In the genomic region with DNA sequence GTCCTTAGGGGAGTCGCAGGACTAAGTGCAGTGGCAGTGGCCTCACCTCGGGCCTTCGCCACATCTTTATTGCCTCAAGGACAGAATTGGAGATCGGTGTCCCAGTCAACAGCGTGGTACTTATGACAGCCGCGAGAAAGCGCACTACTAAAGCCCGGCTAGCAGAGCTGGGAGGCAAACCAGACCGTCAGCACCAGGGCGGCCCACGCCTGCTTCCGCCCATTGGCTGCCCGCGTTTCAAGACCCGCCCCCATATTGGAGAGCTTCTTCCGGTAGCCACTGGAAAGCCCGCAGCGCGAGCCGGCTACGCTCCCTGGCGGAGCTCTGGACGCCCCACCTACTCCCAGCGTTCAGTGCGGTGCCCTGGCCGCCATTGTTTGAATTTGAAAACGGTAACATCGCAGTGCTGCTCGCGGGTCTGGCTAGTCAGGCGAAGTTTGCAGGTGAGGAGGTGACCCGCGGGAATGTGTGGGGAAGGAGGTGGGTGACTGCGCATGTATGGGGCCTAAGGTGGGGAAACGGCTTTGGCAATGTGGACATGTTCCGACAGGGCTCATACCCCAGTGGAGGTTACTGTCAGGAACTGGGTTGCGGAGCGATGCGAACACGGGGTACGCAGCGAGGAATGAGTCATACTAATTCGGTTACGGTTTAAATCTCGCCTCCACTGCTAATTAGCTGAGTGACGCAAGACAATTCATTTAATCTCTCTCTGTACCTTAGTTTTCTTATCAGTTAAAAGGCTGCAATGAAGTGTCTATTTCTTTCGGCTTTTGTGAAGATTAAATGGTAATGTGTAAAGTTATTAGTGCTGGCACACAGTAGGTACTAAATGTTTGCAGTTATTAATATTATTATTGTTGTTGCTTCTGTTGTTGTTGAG, we compare ENCODE assay signal across 1 cellular context.
A peak's percentile ranks its signal among the peaks of the same experiment; 100 is the strongest.
TF ChIP-seq lines count a peak whose summit lies in the region.

Gene KIF20B (plus strand): TSS at position 353 of the 883 bp plus-strand sequence. CDS start 3,705 bp downstream, outside the sequence.

TF ChIP-seq in HepG2, 621 proteins besides CTCF, POLR2A, EP300 and RAD21 (continued from another document and continues in another):
- no peak for TF ChIP-seq ZBTB44 (CRISPR knock-in tag; IDR thresholded peaks at IDR 0.05)
- TF ChIP-seq MIER2 (CRISPR knock-in tag; IDR thresholded peaks at IDR 0.05), result no peak
- no peak for TF ChIP-seq KLF9 (CRISPR knock-in tag; IDR thresholded peaks at IDR 0.05; ENCODE audit: low read depth)
- peak; percentile 35; the same call in 1 of the 2 replicates for TF ChIP-seq ZNF547 (CRISPR knock-in tag; IDR thresholded peaks at IDR 0.05)
- TF ChIP-seq, protein P1, sequence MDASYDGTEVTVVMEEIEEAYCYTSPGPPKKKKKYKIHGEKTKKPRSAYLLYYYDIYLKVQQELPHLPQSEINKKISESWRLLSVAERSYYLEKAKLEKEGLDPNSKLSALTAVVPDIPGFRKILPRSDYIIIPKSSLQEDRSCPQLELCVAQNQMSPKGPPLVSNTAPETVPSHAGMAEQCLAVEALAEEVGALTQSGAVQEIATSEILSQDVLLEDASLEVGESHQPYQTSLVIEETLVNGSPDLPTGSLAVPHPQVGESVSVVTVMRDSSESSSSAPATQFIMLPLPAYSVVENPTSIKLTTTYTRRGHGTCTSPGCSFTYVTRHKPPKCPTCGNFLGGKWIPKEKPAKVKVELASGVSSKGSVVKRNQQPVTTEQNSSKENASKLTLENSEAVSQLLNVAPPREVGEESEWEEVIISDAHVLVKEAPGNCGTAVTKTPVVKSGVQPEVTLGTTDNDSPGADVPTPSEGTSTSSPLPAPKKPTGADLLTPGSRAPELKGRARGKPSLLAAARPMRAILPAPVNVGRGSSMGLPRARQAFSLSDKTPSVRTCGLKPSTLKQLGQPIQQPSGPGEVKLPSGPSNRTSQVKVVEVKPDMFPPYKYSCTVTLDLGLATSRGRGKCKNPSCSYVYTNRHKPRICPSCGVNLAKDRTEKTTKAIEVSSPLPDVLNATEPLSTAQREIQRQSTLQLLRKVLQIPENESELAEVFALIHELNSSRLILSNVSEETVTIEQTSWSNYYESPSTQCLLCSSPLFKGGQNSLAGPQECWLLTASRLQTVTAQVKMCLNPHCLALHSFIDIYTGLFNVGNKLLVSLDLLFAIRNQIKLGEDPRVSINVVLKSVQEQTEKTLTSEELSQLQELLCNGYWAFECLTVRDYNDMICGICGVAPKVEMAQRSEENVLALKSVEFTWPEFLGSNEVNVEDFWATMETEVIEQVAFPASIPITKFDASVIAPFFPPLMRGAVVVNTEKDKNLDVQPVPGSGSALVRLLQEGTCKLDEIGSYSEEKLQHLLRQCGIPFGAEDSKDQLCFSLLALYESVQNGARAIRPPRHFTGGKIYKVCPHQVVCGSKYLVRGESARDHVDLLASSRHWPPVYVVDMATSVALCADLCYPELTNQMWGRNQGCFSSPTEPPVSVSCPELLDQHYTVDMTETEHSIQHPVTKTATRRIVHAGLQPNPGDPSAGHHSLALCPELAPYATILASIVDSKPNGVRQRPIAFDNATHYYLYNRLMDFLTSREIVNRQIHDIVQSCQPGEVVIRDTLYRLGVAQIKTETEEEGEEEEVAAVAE (CRISPR knock-in tag; IDR thresholded peaks at IDR 0.05; ENCODE audit: borderline replicate concordance), result peak; percentile 75; the same call in 1 of the 2 replicates
- no peak for TF ChIP-seq DDIT3 (CRISPR knock-in tag; IDR thresholded peaks at IDR 0.05)
- TF ChIP-seq SMAD9 (CRISPR knock-in tag; IDR thresholded peaks at IDR 0.05), result no peak
- TF ChIP-seq, protein P2, sequence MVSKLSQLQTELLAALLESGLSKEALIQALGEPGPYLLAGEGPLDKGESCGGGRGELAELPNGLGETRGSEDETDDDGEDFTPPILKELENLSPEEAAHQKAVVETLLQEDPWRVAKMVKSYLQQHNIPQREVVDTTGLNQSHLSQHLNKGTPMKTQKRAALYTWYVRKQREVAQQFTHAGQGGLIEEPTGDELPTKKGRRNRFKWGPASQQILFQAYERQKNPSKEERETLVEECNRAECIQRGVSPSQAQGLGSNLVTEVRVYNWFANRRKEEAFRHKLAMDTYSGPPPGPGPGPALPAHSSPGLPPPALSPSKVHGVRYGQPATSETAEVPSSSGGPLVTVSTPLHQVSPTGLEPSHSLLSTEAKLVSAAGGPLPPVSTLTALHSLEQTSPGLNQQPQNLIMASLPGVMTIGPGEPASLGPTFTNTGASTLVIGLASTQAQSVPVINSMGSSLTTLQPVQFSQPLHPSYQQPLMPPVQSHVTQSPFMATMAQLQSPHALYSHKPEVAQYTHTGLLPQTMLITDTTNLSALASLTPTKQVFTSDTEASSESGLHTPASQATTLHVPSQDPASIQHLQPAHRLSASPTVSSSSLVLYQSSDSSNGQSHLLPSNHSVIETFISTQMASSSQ (IDR thresholded peaks at IDR 0.05; ENCODE audit: low read depth), result no peak
- TF ChIP-seq, protein P2 (CRISPR knock-in tag; IDR thresholded peaks at IDR 0.05; ENCODE audit: borderline replicate concordance), result no peak; the same call in 1 of the 2 replicates
- TF ChIP-seq, protein P3, sequence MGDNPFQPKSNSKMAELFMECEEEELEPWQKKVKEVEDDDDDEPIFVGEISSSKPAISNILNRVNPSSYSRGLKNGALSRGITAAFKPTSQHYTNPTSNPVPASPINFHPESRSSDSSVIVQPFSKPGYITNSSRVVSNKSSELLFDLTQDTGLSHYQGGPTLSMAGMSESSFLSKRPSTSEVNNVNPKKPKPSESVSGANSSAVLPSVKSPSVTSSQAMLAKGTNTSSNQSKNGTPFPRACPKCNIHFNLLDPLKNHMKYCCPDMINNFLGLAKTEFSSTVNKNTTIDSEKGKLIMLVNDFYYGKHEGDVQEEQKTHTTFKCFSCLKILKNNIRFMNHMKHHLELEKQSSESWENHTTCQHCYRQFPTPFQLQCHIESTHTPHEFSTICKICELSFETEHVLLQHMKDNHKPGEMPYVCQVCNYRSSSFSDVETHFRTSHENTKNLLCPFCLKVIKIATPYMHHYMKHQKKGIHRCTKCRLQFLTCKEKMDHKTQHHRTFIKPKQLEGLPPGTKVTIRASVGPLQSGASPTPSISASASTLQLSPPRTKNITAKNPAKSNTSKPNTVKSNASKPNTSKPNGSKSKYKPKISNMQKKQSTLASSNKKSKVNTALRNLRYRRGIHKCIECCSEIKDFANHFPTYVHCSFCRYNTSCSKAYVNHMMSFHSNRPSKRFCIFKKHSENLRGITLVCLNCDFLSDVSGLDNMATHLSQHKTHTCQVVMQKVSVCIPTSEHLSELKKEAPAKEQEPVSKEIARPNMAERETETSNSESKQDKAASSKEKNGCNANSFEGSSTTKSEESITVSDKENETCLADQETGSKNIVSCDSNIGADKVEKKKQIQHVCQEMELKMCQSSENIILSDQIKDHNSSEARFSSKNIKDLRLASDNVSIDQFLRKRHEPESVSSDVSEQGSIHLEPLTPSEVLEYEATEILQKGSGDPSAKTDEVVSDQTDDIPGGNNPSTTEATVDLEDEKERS (CRISPR knock-in tag; IDR thresholded peaks at IDR 0.05), result peak; percentile 86
- 0 out of 2 replicates have a peak, but pooled peaks have one; percentile 30 for TF ChIP-seq ZNF850 (CRISPR knock-in tag; conservative IDR thresholded peaks at IDR 0.05)
- TF ChIP-seq ZNF660 (CRISPR knock-in tag; IDR thresholded peaks at IDR 0.05; ENCODE audit: borderline replicate concordance, low read depth), result no peak
- peak; percentile 86 for TF ChIP-seq DRAP1 (CRISPR knock-in tag; IDR thresholded peaks at IDR 0.05)
- TF ChIP-seq POLR2AphosphoS5 (IDR thresholded peaks at IDR 0.05; ENCODE audit: low read depth, low read length), result peak; percentile 95
- no peak; the same call in 1 of the 2 replicates for TF ChIP-seq SOX13 (IDR thresholded peaks at IDR 0.05)
- TF ChIP-seq SOX13 (CRISPR knock-in tag; conservative IDR thresholded peaks at IDR 0.05 in 1 of 2, IDR thresholded peaks at IDR 0.05 in 1 of 2), result peak in 1 of 2 experiments; percentile 41; a peak in 2 of 4 replicates
- no peak for TF ChIP-seq ATRX (CRISPR knock-in tag; IDR thresholded peaks at IDR 0.05; ENCODE audit: borderline replicate concordance)
- TF ChIP-seq MTF1 (CRISPR knock-in tag; IDR thresholded peaks at IDR 0.05), result no peak
- no peak for TF ChIP-seq ZFP82 (CRISPR knock-in tag; IDR thresholded peaks at IDR 0.05; ENCODE audit: borderline replicate concordance)
- TF ChIP-seq, protein P4, sequence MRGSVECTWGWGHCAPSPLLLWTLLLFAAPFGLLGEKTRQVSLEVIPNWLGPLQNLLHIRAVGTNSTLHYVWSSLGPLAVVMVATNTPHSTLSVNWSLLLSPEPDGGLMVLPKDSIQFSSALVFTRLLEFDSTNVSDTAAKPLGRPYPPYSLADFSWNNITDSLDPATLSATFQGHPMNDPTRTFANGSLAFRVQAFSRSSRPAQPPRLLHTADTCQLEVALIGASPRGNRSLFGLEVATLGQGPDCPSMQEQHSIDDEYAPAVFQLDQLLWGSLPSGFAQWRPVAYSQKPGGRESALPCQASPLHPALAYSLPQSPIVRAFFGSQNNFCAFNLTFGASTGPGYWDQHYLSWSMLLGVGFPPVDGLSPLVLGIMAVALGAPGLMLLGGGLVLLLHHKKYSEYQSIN (CRISPR knock-in tag; IDR thresholded peaks at IDR 0.05; ENCODE audit: borderline replicate concordance), result no peak
- no peak for TF ChIP-seq ZFP1 (CRISPR knock-in tag; IDR thresholded peaks at IDR 0.05)
- 0 out of 2 replicates have a peak, but pooled peaks have one; percentile 9 for TF ChIP-seq ZNF615 (CRISPR knock-in tag; IDR thresholded peaks at IDR 0.05; ENCODE audit: borderline replicate concordance)
- no peak for TF ChIP-seq FOXP1 (IDR thresholded peaks at IDR 0.05)
- no peak for TF ChIP-seq FOXP1 (CRISPR knock-in tag; IDR thresholded peaks at IDR 0.05)
- TF ChIP-seq STAG1 (CRISPR knock-in tag; IDR thresholded peaks at IDR 0.05), result peak; percentile 64
- peak; percentile 62; the same call in 1 of the 2 replicates for TF ChIP-seq KLF6 (CRISPR knock-in tag; IDR thresholded peaks at IDR 0.05)
- no peak for TF ChIP-seq ZNF577 (CRISPR knock-in tag; IDR thresholded peaks at IDR 0.05; ENCODE audit: borderline replicate concordance, low read depth)
- peak; percentile 99 for TF ChIP-seq TGIF2 (CRISPR knock-in tag; IDR thresholded peaks at IDR 0.05)
- TF ChIP-seq, protein P5, sequence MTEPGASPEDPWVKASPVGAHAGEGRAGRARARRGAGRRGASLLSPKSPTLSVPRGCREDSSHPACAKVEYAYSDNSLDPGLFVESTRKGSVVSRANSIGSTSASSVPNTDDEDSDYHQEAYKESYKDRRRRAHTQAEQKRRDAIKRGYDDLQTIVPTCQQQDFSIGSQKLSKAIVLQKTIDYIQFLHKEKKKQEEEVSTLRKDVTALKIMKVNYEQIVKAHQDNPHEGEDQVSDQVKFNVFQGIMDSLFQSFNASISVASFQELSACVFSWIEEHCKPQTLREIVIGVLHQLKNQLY (CRISPR knock-in tag; IDR thresholded peaks at IDR 0.05), result no peak
- no peak for TF ChIP-seq RFX3 (CRISPR knock-in tag; IDR thresholded peaks at IDR 0.05)
- no peak; the same call in none of the 2 replicates for TF ChIP-seq ZNF160 (CRISPR knock-in tag; IDR thresholded peaks at IDR 0.05)
- no peak; the same call in 1 of the 2 replicates for TF ChIP-seq KAT7 (CRISPR knock-in tag; IDR thresholded peaks at IDR 0.05; ENCODE audit: borderline replicate concordance)
- peak; percentile 93; the same call in 1 of the 2 replicates for TF ChIP-seq PRMT3 (CRISPR knock-in tag; IDR thresholded peaks at IDR 0.05; ENCODE audit: borderline replicate concordance, low read depth)
